Comparison of ENCODE assay signal across 20 cellular contexts in genomic region chr5:31122998-31123950, GRCh38.
DNase-seq lines count a peak whose midpoint lies in the region; ATAC-seq and TF ChIP-seq lines count a peak whose summit lies in the region.
"Had no signal": no experiment of that assay in that cellular context is flagged by ENCODE, and none has a peak within 500 bp of the region (broad histone marks: within the 10 kb centered on the region; RNA-seq: fewer than 3 reads in every experiment).

No MANE protein-coding gene starts in this region.

- H4K20me1 ChIP-seq in osteoblast (ENCODE audit: insufficient read depth, low read length), result no peaks in the 10 kb centered on the region

- H2AFZ ChIP-seq in osteoblast (ENCODE audit: low read length), result no peak overlapping the region

- DNase-seq in MG63 (peak; percentile 33), brain microvascular endothelial cell (peak; percentile 44), kidney tubule cell (ENCODE audit: low spot score) (peak; percentile 53), tibial artery (no peak), osteoblast (ENCODE audit: insufficient read length, low spot score, missing footprints) (no peak)
- no peak for DNase-seq in activated T-cell treated with anti-CD3 and anti-CD28 coated beads, Interleukin-2, amount 50 U/mL, for 1 hour
- DNase-seq: activated B cell treated with CpG ODN at 0.5 μM for 24 hours; activated CD8-positive, alpha-beta T cell treated with anti-CD3 and anti-CD28 coated beads for 36 hours; activated naive CD4-positive, alpha-beta T cell treated with Interleukin-2 at 50 U/mL for 16 hours; activated T-cell treated with anti-CD3 and anti-CD28 coated beads, Interleukin-2, amount 50 U/mL, for 24 hours; anterior cingulate cortex; H9; mucosa of descending colon; NCI-H774; OCI-M1; right cardiac atrium; stimulated activated CD4-positive, alpha-beta T cell treated with anti-CD3 and anti-CD28 coated beads, Interleukin-15, amount 100 ng/mL, for 24 hours; testis had no signal

- H3K27me3 ChIP-seq in MG63, result no peaks in the 10 kb centered on the region
- H3K27me3 ChIP-seq in brain microvascular endothelial cell (replicated peaks), result no peaks in the 10 kb centered on the region
- H3K27me3 ChIP-seq in tibial artery, result no peaks in the 10 kb centered on the region
- H3K27me3 ChIP-seq in osteoblast (ENCODE audit: insufficient read depth, low read length), result no peaks in the 10 kb centered on the region
- H3K27me3 ChIP-seq: testis had no signal

- TF ChIP-seq CTCF in brain microvascular endothelial cell (IDR thresholded peaks at IDR 0.05; ENCODE audit: low read depth, low read length, missing control alignments) (no peak), tibial artery (IDR thresholded peaks at IDR 0.05) (no peak), osteoblast (IDR thresholded peaks at IDR 0.05; ENCODE audit: extremely low read depth, low read depth, low read length) (no peak)

- H3K79me2 ChIP-seq in osteoblast (ENCODE audit: insufficient read depth, low read length), result no peaks in the 10 kb centered on the region

- intact Hi-C loops in tibial artery (cut with DNase I; ENCODE audit: low total_unique reads), result no loop called here

- ATAC-seq in GM18511 (IDR thresholded peaks at IDR 0.05; ENCODE audit: unreplicated experiment), result no peak
- ATAC-seq: activated CD8-positive, alpha-beta T cell treated with anti-CD3 and anti-CD28 coated beads for 36 hours; left lobe of liver; mucosa of descending colon; right cardiac atrium had no signal

- H3K36me3 ChIP-seq in MG63 (no peaks in the 10 kb centered on the region), brain microvascular endothelial cell (replicated peaks) (no peaks in the 10 kb centered on the region), tibial artery (no peaks in the 10 kb centered on the region), osteoblast (ENCODE audit: insufficient read depth, low read length) (no peaks in the 10 kb centered on the region)

- H3K4me2 ChIP-seq in osteoblast (ENCODE audit: insufficient read depth, low read length), result no peak overlapping the region

- no peak overlapping the region for H3K4me3 ChIP-seq in MG63
- no peak overlapping the region for H3K4me3 ChIP-seq in brain microvascular endothelial cell (ENCODE audit: low read depth, low read length)
- H3K4me3 ChIP-seq in tibial artery, result no peak overlapping the region
- H3K4me3 ChIP-seq in osteoblast (ENCODE audit: insufficient read depth, low read length), result no peak overlapping the region
- H3K4me3 ChIP-seq: mucosa of descending colon, testis had no signal

- H3K9me3 ChIP-seq in MG63 (peaks cover 17% of the 10 kb centered on the region), tibial artery (no peaks in the 10 kb centered on the region), osteoblast (ENCODE audit: low read depth, low read length) (no peaks in the 10 kb centered on the region)
- H3K9me3 ChIP-seq: mucosa of descending colon, testis had no signal

- in situ Hi-C loops in brain microvascular endothelial cell (cut with HindIII; ENCODE audit: low pct_ligation_motif_present, low sequenced_read_pairs), result no loop called here

- peaks cover 0 to 25% (median 2%) of the 10 kb centered on the region in 4 donors for H3K4me1 ChIP-seq in tibial artery
- H3K4me1 ChIP-seq in osteoblast (ENCODE audit: insufficient read depth, low read length), result no peaks in the 10 kb centered on the region
- H3K4me1 ChIP-seq: testis had no signal

- peak overlapping the region; percentile 23 for H3K27ac ChIP-seq in brain microvascular endothelial cell
- H3K27ac ChIP-seq in tibial artery, result peak overlapping the region; percentile 41 to 61
- H3K27ac ChIP-seq in osteoblast (ENCODE audit: low read depth, low read length), result no peak overlapping the region
- H3K27ac ChIP-seq: testis had no signal

Comparison
In these comparisons a context has a peak if more than half of its experiments do, and no peak if none do; other contexts are left out.
1. DNase-seq: peak in MG63 (single experiment), brain microvascular endothelial cell (single experiment) and kidney tubule cell (single experiment); none in tibial artery (0 of 2), osteoblast (single experiment) and activated T-cell treated with anti-CD3 and anti-CD28 coated beads, Interleukin-2, amount 50 U/mL, for 1 hour (single experiment).